In genomic region chr16:19481291-19481690, GRCh38 we compare ENCODE assay signal across 19 cellular contexts. TPM values are rescaled to one million over a fixed set of nuclear protein-coding genes. Genes with fewer than 3 reads are reported as not detected.
A peak's percentile ranks its signal among the peaks of the same experiment; 100 is the strongest.
DNase-seq lines count a peak whose midpoint lies in the region; ATAC-seq and TF ChIP-seq lines count a peak whose summit lies in the region.
"Had no signal": no experiment of that assay in that cellular context is flagged by ENCODE, and none has a peak within 500 bp of the region (broad histone marks: within the 10 kb centered on the region; RNA-seq: fewer than 3 reads in every experiment).

No MANE protein-coding gene starts in this region.

- peaks cover 1% of the 10 kb centered on the region for H3K27me3 Mint-ChIP-seq in endothelial cell (ENCODE audit: unreplicated experiment)

- no peaks in the 10 kb centered on the region for H3K36me3 Mint-ChIP-seq in endothelial cell (ENCODE audit: low read depth, unreplicated experiment)

- no peak overlapping the region for H3K4me3 ChIP-seq in cardiac fibroblast (replicated peaks in 1 of 2; ENCODE audit: low read depth in 2 of 2, low read length in 2 of 2)

- H3K4me3 Mint-ChIP-seq in endothelial cell (ENCODE audit: unreplicated experiment): no peak overlapping the region
- H3K4me3 Mint-ChIP-seq: B cell; CD4-positive, alpha-beta T cell; H9 had no signal

- no peak overlapping the region for H3K27ac Mint-ChIP-seq in endothelial cell (ENCODE audit: unreplicated experiment)
- H3K27ac Mint-ChIP-seq: B cell; CD4-positive, alpha-beta T cell; H9 had no signal

- no peak for ATAC-seq in HG03439 (IDR thresholded peaks at IDR 0.05; ENCODE audit: unreplicated experiment)
- ATAC-seq: PC-3 had no signal

- no peaks in the 10 kb centered on the region for H3K9me3 Mint-ChIP-seq in endothelial cell (ENCODE audit: unreplicated experiment)
- H3K9me3 Mint-ChIP-seq: CD4-positive, alpha-beta T cell had no signal

- no peak for TF ChIP-seq CTCF in cardiac fibroblast (IDR thresholded peaks at IDR 0.05; ENCODE audit: low read depth, low read length)
- no peak for TF ChIP-seq CTCF in endothelial cell (IDR thresholded peaks at IDR 0.05; ENCODE audit: unreplicated experiment)

- no peaks in the 10 kb centered on the region for H3K4me1 Mint-ChIP-seq in endothelial cell (ENCODE audit: unreplicated experiment)
- H3K4me1 Mint-ChIP-seq: B cell had no signal

- DNase-seq in EH (ENCODE audit: low read depth): peak; percentile 13
- DNase-seq in LHCN-M2 (ENCODE audit: low read depth): peak; percentile 29
- peak; percentile 10 to 23 for DNase-seq in cardiac fibroblast (ENCODE audit: low read depth in 2 of 2)
- peak; percentile 17 for DNase-seq in myocyte (ENCODE audit: low read depth)
- no peak for DNase-seq in stimulated activated CD4-positive, alpha-beta T cell treated with anti-CD3 and anti-CD28 coated beads, Interleukin-2, amount 100 ng/mL, for 24 hours
- no peak for DNase-seq in DMS153 treated with DMSO at 0.1 percent for 48 hours (lab: John Stamatoyannopoulos, UW; ENCODE audit: unreplicated experiment)
- no peak for DNase-seq in endothelial cell (ENCODE audit: low spot score)
- DNase-seq: ACHN; CD4-positive, alpha-beta T cell; DND-41; H9; NCI-H1092 treated with DMSO at 0.1 percent for 48 hours; NCI-H1694; NCI-H446; PC-3; Right ventricle myocardium superior; SK-N-SH had no signal

RNA-seq across cellular contexts. Expression of gene GDE1, which starts 40.6 kb away (rescaled TPM):
- total RNA-seq in LHCN-M2 (2014; rRNA removed): 51.2 and 61.8 TPM in 2 replicates
- polyA plus RNA-seq in LHCN-M2 (2012): 40.6 TPM
- 72.5 and 77.2 TPM in 2 replicates for total RNA-seq in myocyte
- polyA plus RNA-seq in myocyte (2012): 73.0 TPM
- total RNA-seq in endothelial cell (ENCODE audit: unreplicated experiment): 50.0 TPM

RNA-seq across cellular contexts. Expression of gene CCP110, which starts 42.5 kb away (rescaled TPM):
- total RNA-seq in LHCN-M2 (2014; rRNA removed): 17.4 and 20.3 TPM in 2 replicates
- polyA plus RNA-seq in LHCN-M2 (2012): 3.7 TPM
- 8.0 and 10.0 TPM in 2 replicates for total RNA-seq in myocyte
- polyA plus RNA-seq in myocyte (2012): 3.9 TPM
- total RNA-seq in endothelial cell (ENCODE audit: unreplicated experiment): 6.8 TPM

Comparison
In these comparisons a context has a peak if more than half of its experiments do, and no peak if none do; other contexts are left out.
1. DNase-seq: peak in EH (single experiment), LHCN-M2 (single experiment), cardiac fibroblast (2 of 2) and myocyte (single experiment); none in stimulated activated CD4-positive, alpha-beta T cell treated with anti-CD3 and anti-CD28 coated beads, Interleukin-2, amount 100 ng/mL, for 24 hours (0 of 2), DMS153 treated with DMSO at 0.1 percent for 48 hours (single experiment) and endothelial cell (single experiment).